19 cellular contexts compared by ENCODE assay signal in the genomic region with DNA sequence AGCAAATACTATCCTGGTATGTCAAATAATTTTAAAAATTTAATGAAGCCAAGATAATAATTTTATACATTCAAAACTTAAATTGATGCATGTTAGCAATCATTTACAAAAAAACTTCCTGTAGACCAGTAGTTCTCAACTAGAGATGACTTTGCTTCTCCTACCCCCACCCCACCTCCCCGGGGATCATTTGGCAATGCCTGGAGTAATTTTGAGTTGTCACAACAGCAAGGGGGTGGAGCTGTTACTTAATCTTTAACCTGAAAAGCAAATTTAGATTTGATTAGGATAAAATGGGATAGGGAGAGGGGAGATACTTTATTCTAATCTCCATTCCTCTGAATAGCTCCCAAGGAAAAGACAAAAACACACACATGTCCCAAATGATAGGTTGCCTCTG. TPM values are rescaled to one million over a fixed set of nuclear protein-coding genes. Genes with fewer than 3 reads are reported as not detected.
DNase-seq lines count a peak whose midpoint lies in the region; ATAC-seq and TF ChIP-seq lines count a peak whose summit lies in the region.
"Had no signal": no experiment of that assay in that cellular context is flagged by ENCODE, and none has a peak within 500 bp of the region (broad histone marks: within the 10 kb centered on the region; RNA-seq: fewer than 3 reads in every experiment).

No MANE protein-coding gene starts in this region.

- no peak for TF ChIP-seq POLR2A in gastrocnemius medialis (IDR thresholded peaks at IDR 0.05)

- H3K27me3 ChIP-seq in CD4-positive, alpha-beta T cell (ENCODE audit: control insufficient read depth, insufficient read depth, low read length) = no peaks in the 10 kb centered on the region
- H3K27me3 ChIP-seq in gastrocnemius medialis = no peaks in the 10 kb centered on the region

- in situ Hi-C loops in gastrocnemius medialis (cut with MboI; ENCODE audit: low sequenced_read_pairs in 4 of 4) = no loop called here

- H3K4me1 Mint-ChIP-seq in CD4-positive, alpha-beta T cell (ENCODE audit: low read depth) = peaks cover 84% of the 10 kb centered on the region
- peaks cover 60 to 83% (median 81%) of the 10 kb centered on the region in 3 donors for H3K4me1 Mint-ChIP-seq in T-cell
- H3K4me1 Mint-ChIP-seq in activated CD4-positive, alpha-beta memory T cell treated with anti-CD3 and anti-CD28 coated beads, Interleukin-2, amount 10 ng/mL, durations not matched to agents 7 days and 5 days = peaks cover 25% of the 10 kb centered on the region

- no peak for DNase-seq in CD4-positive, alpha-beta T cell
- DNase-seq in T-cell (no peak), left lobe of liver (ENCODE audit: low spot score) (peak; percentile 79), gastrocnemius medialis (peak in 1 of 2 donors; percentile 60), head of caudate nucleus (no peak)
- no peak for DNase-seq in activated CD4-positive, alpha-beta memory T cell treated with anti-CD3 and anti-CD28 coated beads, Interleukin-2, amount 10 ng/mL, durations not matched to agents 7 days and 5 days
- DNase-seq in central memory CD4-positive, alpha-beta T cell = no peak
- DNase-seq: activated CD4-positive, alpha-beta T cell treated with anti-CD3 and anti-CD28 coated beads, Interleukin-2, amount 10 ng/mL, durations not matched to agents 24 days and 14 days; activated T-cell treated with anti-CD3 and anti-CD28 coated beads, Interleukin-2, amount 50 U/mL, for 1 hour; dorsolateral prefrontal cortex; naive thymus-derived CD8-positive, alpha-beta T cell; NCI-H1436; T-helper 9 cell had no signal

- H3K27ac Mint-ChIP-seq in CD4-positive, alpha-beta T cell = peak overlapping the region; percentile 24
- peak overlapping the region; percentile 77 to 83 for H3K27ac Mint-ChIP-seq in T-cell
- H3K27ac Mint-ChIP-seq in activated CD4-positive, alpha-beta memory T cell treated with anti-CD3 and anti-CD28 coated beads, Interleukin-2, amount 10 ng/mL, durations not matched to agents 7 days and 5 days = no peak overlapping the region
- H3K27ac Mint-ChIP-seq: activated CD4-positive, alpha-beta T cell treated with anti-CD3 and anti-CD28 coated beads, Interleukin-2, amount 10 ng/mL, durations not matched to agents 24 days and 14 days; GM23338; stimulated activated naive CD8-positive, alpha-beta T cell treated with anti-CD3 and anti-CD28 coated beads, Interleukin-15, Interleukin-2, amounts not matched to agents 100 ng/mL and 50 ng/mL, for 24 hours had no signal

- H3K4me3 ChIP-seq in gastrocnemius medialis = peak overlapping the region in 1 of 4 donors; percentile 3
- H3K4me3 ChIP-seq: GM12878, GM23338 had no signal

- POLR2A ChIA-PET in CD4-positive, alpha-beta T cell (lab: Charles Lee) = no interaction called here
- POLR2A ChIA-PET in T-cell (lab: Charles Lee) = no interaction called here
- POLR2A ChIA-PET in activated CD4-positive, alpha-beta memory T cell treated with anti-CD3 and anti-CD28 coated beads, Interleukin-2, amount 10 ng/mL, durations not matched to agents 7 days and 5 days (lab: Charles Lee) = no interaction called here

- H3K36me3 ChIP-seq in gastrocnemius medialis = peaks cover 0 to 26% of the 10 kb centered on the region in 2 donors

- no peaks in the 10 kb centered on the region for H3K9me3 Mint-ChIP-seq in CD4-positive, alpha-beta T cell
- H3K9me3 Mint-ChIP-seq in T-cell = no peaks in the 10 kb centered on the region
- no peaks in the 10 kb centered on the region for H3K9me3 Mint-ChIP-seq in activated CD4-positive, alpha-beta memory T cell treated with anti-CD3 and anti-CD28 coated beads, Interleukin-2, amount 10 ng/mL, durations not matched to agents 7 days and 5 days
- H3K9me3 Mint-ChIP-seq: activated CD4-positive, alpha-beta T cell treated with anti-CD3 and anti-CD28 coated beads, Interleukin-2, amount 10 ng/mL, durations not matched to agents 24 days and 14 days; activated naive CD4-positive, alpha-beta T cell treated with anti-CD3 and anti-CD28 coated beads, Interleukin-2, amount 50 U/mL, for 24 hours; GM23338; naive thymus-derived CD8-positive, alpha-beta T cell; stimulated activated naive CD8-positive, alpha-beta T cell treated with anti-CD3 and anti-CD28 coated beads, Interleukin-15, Interleukin-2, amounts not matched to agents 100 ng/mL and 50 ng/mL, for 24 hours had no signal

- no peak for ATAC-seq in CD4-positive, alpha-beta T cell (ENCODE audit: poor library complexity)
- no peak for ATAC-seq in T-cell (replicated peaks in 1 of 4)
- ATAC-seq in left lobe of liver = peak; percentile 27
- ATAC-seq in gastrocnemius medialis = no peak
- no peak for ATAC-seq in GM18868 (IDR thresholded peaks at IDR 0.05; ENCODE audit: unreplicated experiment)
- ATAC-seq: GM12878; GM23338; naive thymus-derived CD8-positive, alpha-beta T cell had no signal

- TF ChIP-seq CTCF in CD4-positive, alpha-beta T cell (IDR thresholded peaks at IDR 0.05) = no peak
- TF ChIP-seq CTCF in gastrocnemius medialis (IDR thresholded peaks at IDR 0.05 in 4 of 5, conservative IDR thresholded peaks at IDR 0.05 in 1 of 5) = no peak

- no peak overlapping the region for H3K27ac ChIP-seq in CD4-positive, alpha-beta T cell (ENCODE audit: low read depth, low read length)
- H3K27ac ChIP-seq in gastrocnemius medialis = peak overlapping the region; percentile 52 to 93 (median 75)
- H3K27ac ChIP-seq: KMS-11 had no signal

- H3K36me3 Mint-ChIP-seq in CD4-positive, alpha-beta T cell (ENCODE audit: low read depth) = peaks cover 55% of the 10 kb centered on the region
- peaks cover 15% of the 10 kb centered on the region for H3K36me3 Mint-ChIP-seq in T-cell
- no peaks in the 10 kb centered on the region for H3K36me3 Mint-ChIP-seq in activated CD4-positive, alpha-beta memory T cell treated with anti-CD3 and anti-CD28 coated beads, Interleukin-2, amount 10 ng/mL, durations not matched to agents 7 days and 5 days (ENCODE audit: low read depth)

- H3K27me3 Mint-ChIP-seq in CD4-positive, alpha-beta T cell = no peaks in the 10 kb centered on the region
- H3K27me3 Mint-ChIP-seq in T-cell = peaks cover 0 to 8% of the 10 kb centered on the region in 2 donors
- peaks cover 9% of the 10 kb centered on the region for H3K27me3 Mint-ChIP-seq in activated CD4-positive, alpha-beta memory T cell treated with anti-CD3 and anti-CD28 coated beads, Interleukin-2, amount 10 ng/mL, durations not matched to agents 7 days and 5 days
- H3K27me3 Mint-ChIP-seq: activated naive CD4-positive, alpha-beta T cell treated with anti-CD3 and anti-CD28 coated beads, Interleukin-2, amount 50 U/mL, for 24 hours had no signal

- H3K4me1 ChIP-seq in gastrocnemius medialis = peaks cover 57 to 62% of the 10 kb centered on the region in 2 donors

- no peaks in the 10 kb centered on the region for H3K9me3 ChIP-seq in CD4-positive, alpha-beta T cell (ENCODE audit: control insufficient read depth, low read length)
- no peaks in the 10 kb centered on the region for H3K9me3 ChIP-seq in gastrocnemius medialis

- CTCF ChIA-PET in CD4-positive, alpha-beta T cell (lab: Charles Lee) = interaction anchor here (1.5 kb wide), 1 partner anchor 20 kb away, joined by 3 read pairs; no protein-coding TSS in a partner anchor
- CTCF ChIA-PET in T-cell (lab: Charles Lee) = no interaction called here
- CTCF ChIA-PET in activated CD4-positive, alpha-beta memory T cell treated with anti-CD3 and anti-CD28 coated beads, Interleukin-2, amount 10 ng/mL, durations not matched to agents 7 days and 5 days (lab: Charles Lee) = no interaction called here

- H3K4me3 Mint-ChIP-seq in CD4-positive, alpha-beta T cell = peak overlapping the region; percentile 8
- H3K4me3 Mint-ChIP-seq in T-cell = no peak overlapping the region
- H3K4me3 Mint-ChIP-seq in activated CD4-positive, alpha-beta memory T cell treated with anti-CD3 and anti-CD28 coated beads, Interleukin-2, amount 10 ng/mL, durations not matched to agents 7 days and 5 days = no peak overlapping the region
- H3K4me3 Mint-ChIP-seq: activated CD4-positive, alpha-beta T cell treated with anti-CD3 and anti-CD28 coated beads, Interleukin-2, amount 10 ng/mL, durations not matched to agents 24 days and 14 days; activated naive CD4-positive, alpha-beta T cell treated with anti-CD3 and anti-CD28 coated beads, Interleukin-2, amount 50 U/mL, for 24 hours; GM23338; naive thymus-derived CD8-positive, alpha-beta T cell; stimulated activated naive CD8-positive, alpha-beta T cell treated with anti-CD3 and anti-CD28 coated beads, Interleukin-15, Interleukin-2, amounts not matched to agents 100 ng/mL and 50 ng/mL, for 24 hours had no signal

- intact Hi-C loops in CD4-positive, alpha-beta T cell (cut with DNase I, micrococcal nuclease) = loop anchor here in 1 of 2 experiments (10.0 kb wide), 1 partner anchor 208 kb away; the partner anchor contains the start of genes ORMDL1 and PMS1
- intact Hi-C loops in gastrocnemius medialis (cut with DNase I; ENCODE audit: low total_unique reads) (no loop called here), head of caudate nucleus (cut with DNase I) (no loop called here)

RNA-seq across cellular contexts. Expression of gene SLC40A1, which starts 4.2 kb away (rescaled TPM):
- total RNA-seq in CD4-positive, alpha-beta T cell = 1 to 10 TPM; 7.4 to 8.2 TPM
- 10 to 100 TPM; 20.7 to 43.7 (median 24.6) TPM for total RNA-seq in T-cell
- total RNA-seq in left lobe of liver = 151 TPM
- total RNA-seq in gastrocnemius medialis = 10 to 100 TPM; 24.8 to 81.8 (median 37.4) TPM
- 1 to 10 TPM; 4.4 to 6.0 TPM for total RNA-seq in activated CD4-positive, alpha-beta memory T cell treated with anti-CD3 and anti-CD28 coated beads, Interleukin-2, amount 10 ng/mL, durations not matched to agents 7 days and 5 days
- total RNA-seq: GM23338 had no signal
